In the genomic region with DNA sequence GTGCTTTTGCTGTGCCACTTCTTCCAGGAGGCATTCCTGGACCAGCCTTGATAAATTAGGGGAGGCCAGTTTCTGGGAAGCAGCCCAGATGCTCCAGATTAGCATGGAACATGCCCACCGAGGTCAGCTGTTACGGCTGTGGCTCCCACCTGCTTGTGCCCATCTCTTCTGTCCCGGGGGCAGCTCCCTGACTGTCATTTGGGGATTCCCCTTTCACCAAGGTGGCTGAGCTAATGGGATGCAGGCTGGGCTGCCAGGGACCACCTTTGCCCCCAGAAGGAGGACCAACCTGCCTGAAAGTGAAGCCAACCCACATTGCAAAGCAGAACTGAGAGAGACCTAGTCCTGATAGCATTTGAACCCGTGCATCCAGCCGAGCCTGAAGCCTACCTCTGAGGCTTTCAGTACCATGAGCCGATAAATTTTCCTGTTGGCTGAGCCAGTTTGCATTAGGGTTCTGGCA, we compare ENCODE assay signal across 30 cellular contexts.
DNase-seq lines count a peak whose midpoint lies in the region; ATAC-seq, FAIRE-seq and TF ChIP-seq lines count a peak whose summit lies in the region.
"Had no signal": no experiment of that assay in that cellular context is flagged by ENCODE, and none has a peak within 500 bp of the region (broad histone marks: within the 10 kb centered on the region; RNA-seq: fewer than 3 reads in every experiment).

No MANE protein-coding gene starts in this region.

- POLR2A ChIA-PET in HepG2 (lab: Yijun Ruan, JAX) = interaction anchor here (1.3 kb wide), 1 partner anchor 8 kb away, joined by 5 read pairs; no protein-coding TSS in a partner anchor

- H3K9me3 ChIP-seq in HepG2 (ENCODE audit: low read length) (no peaks in the 10 kb centered on the region), right lobe of liver (no peaks in the 10 kb centered on the region), T-helper 17 cell (ENCODE audit: control insufficient read depth, low read length, poor library complexity, severe bottlenecking) (no peaks in the 10 kb centered on the region), upper lobe of right lung (no peaks in the 10 kb centered on the region)
- H3K9me3 ChIP-seq: Caco-2, esophagus squamous epithelium, transverse colon had no signal

- TF ChIP-seq POLR2A in HepG2 (IDR thresholded peaks at IDR 0.05; ENCODE audit: insufficient read depth in 1 of 2, low read depth in 2 of 2, low read length in 2 of 2) (no peak), right lobe of liver (IDR thresholded peaks at IDR 0.05) (no peak)

- H3K27ac Mint-ChIP-seq in T-helper 17 cell (peak overlapping the region; percentile 66), memory B cell (peak overlapping the region; percentile 62), progenitor cell of endocrine pancreas (no peak overlapping the region)

- in situ Hi-C loops in HepG2 (cut with HindIII; ENCODE audit: extremely low pct_ligation_motif_present, low pct_unique_long_range_greater_than_20kb) = no loop called here

- H2AFZ ChIP-seq in HepG2 (ENCODE audit: low read length) = no peak overlapping the region

- DNase-seq in HepG2 (ENCODE audit: low spot score) (no peak), right lobe of liver (no peak), T-helper 17 cell (no peak), memory B cell (ENCODE audit: low spot score in 2 of 2) (no peak), upper lobe of right lung (no peak), progenitor cell of endocrine pancreas (ENCODE audit: low spot score, unreplicated experiment) (no peak)
- no peak for DNase-seq in activated CD4-positive, alpha-beta T cell treated with anti-CD3 and anti-CD28 coated beads, Interleukin-2, amount 50 U/mL, for 48 hours
- no peak for DNase-seq in activated CD4-positive, alpha-beta T cell treated with anti-CD3 and anti-CD28 coated beads, Interleukin-2, amount 50 U/mL, for 1 hour
- DNase-seq: activated CD4-positive, alpha-beta T cell treated with anti-CD3 and anti-CD28 coated beads for 1 hour; activated T-cell treated with anti-CD3 and anti-CD28 coated beads, Interleukin-2, amount 50 U/mL, for 4 hours; DMS79; effector memory CD8-positive, alpha-beta T cell; esophagus squamous epithelium; foreskin melanocyte; GDM1; KBM-7; left cardiac atrium; MM.1S; NCI-H2081; NCI-H2227 treated with DMSO at 0.1 percent for 48 hours; NCI-H526 treated with DMSO at 0.1 percent for 48 hours; stimulated activated CD8-positive, alpha-beta memory T cell treated with anti-CD3 and anti-CD28 coated beads, Interleukin-4, amount 100 ng/mL, for 48 hours; transverse colon had no signal

- no peak for TF ChIP-seq CTCF in HepG2 (CRISPR knock-in tag; IDR thresholded peaks at IDR 0.05)
- TF ChIP-seq CTCF in right lobe of liver (IDR thresholded peaks at IDR 0.05) = no peak
- no peak for TF ChIP-seq CTCF in upper lobe of right lung (IDR thresholded peaks at IDR 0.05)
- no peak for TF ChIP-seq CTCF in progenitor cell of endocrine pancreas (IDR thresholded peaks at IDR 0.05; ENCODE audit: unreplicated experiment)

- H3K27me3 ChIP-seq in HepG2 (ENCODE audit: control insufficient read depth in 1 of 2, insufficient read depth in 2 of 2, low read length in 2 of 2) (peaks cover 14 to 45% of the 10 kb centered on the region in 2 experiments; a peak in 3 of 5 replicates), right lobe of liver (no peaks in the 10 kb centered on the region), upper lobe of right lung (no peaks in the 10 kb centered on the region)

- no peaks in the 10 kb centered on the region for H3K9me3 Mint-ChIP-seq in memory B cell
- H3K9me3 Mint-ChIP-seq in progenitor cell of endocrine pancreas (ENCODE audit: low read depth) = no peaks in the 10 kb centered on the region
- H3K9me3 Mint-ChIP-seq: activated naive CD4-positive, alpha-beta T cell treated with anti-CD3 and anti-CD28 coated beads, Interleukin-2, amount 50 U/mL, for 72 hours; activated T-cell treated with anti-CD3 and anti-CD28 coated beads, Interleukin-2, amount 50 U/mL, for 4 hours; effector memory CD8-positive, alpha-beta T cell had no signal

- no peak for TF ChIP-seq RAD21 in HepG2 (CRISPR knock-in tag; IDR thresholded peaks at IDR 0.05)

- no peak overlapping the region for H3K4me2 ChIP-seq in HepG2 (ENCODE audit: low read depth, low read length)

- ATAC-seq in HepG2 (no peak; the same call in 2 of the 3 replicates), right lobe of liver (no peak), T-helper 17 cell (no peak), memory B cell (ENCODE audit: low read depth) (peak; percentile 10), upper lobe of right lung (no peak)
- ATAC-seq: left cardiac atrium had no signal

- BruUV-seq in HepG2 (replicated peaks; lab: Mats Ljungman, UMichigan) = no TSS peak

- FAIRE-seq in HepG2 (lab: Jason Lieb, UNC) = no peak
- FAIRE-seq: bronchial epithelial cell, GM19239, H54 had no signal

- H3K4me1 Mint-ChIP-seq in T-helper 17 cell (peaks cover 4% of the 10 kb centered on the region), memory B cell (peaks cover 27% of the 10 kb centered on the region), progenitor cell of endocrine pancreas (ENCODE audit: low read depth) (peaks cover 4% of the 10 kb centered on the region)

- no peak for TF ChIP-seq EP300 in HepG2 (IDR thresholded peaks at IDR 0.05; ENCODE audit: low read depth in 2 of 2, low read length in 2 of 2)
- TF ChIP-seq EP300 in HepG2 (CRISPR knock-in tag; IDR thresholded peaks at IDR 0.05; ENCODE audit: borderline replicate concordance) = no peak

- H4K20me1 ChIP-seq in HepG2 (ENCODE audit: insufficient read depth, low read length) = no peaks in the 10 kb centered on the region

- H3K4me3 Mint-ChIP-seq in T-helper 17 cell = no peak overlapping the region
- peak overlapping the region; percentile 14 for H3K4me3 Mint-ChIP-seq in memory B cell
- no peak overlapping the region for H3K4me3 Mint-ChIP-seq in progenitor cell of endocrine pancreas (ENCODE audit: low read depth)
- H3K4me3 Mint-ChIP-seq: activated T-cell treated with anti-CD3 and anti-CD28 coated beads, Interleukin-2, amount 50 U/mL, for 4 hours; effector memory CD8-positive, alpha-beta T cell had no signal

- H3K27ac ChIP-seq in HepG2 (ENCODE audit: extremely low read length, insufficient read depth, low read length) (no peak overlapping the region), right lobe of liver (no peak overlapping the region), upper lobe of right lung (no peak overlapping the region)
- H3K27ac ChIP-seq: coronary artery, esophagus squamous epithelium, SK-N-MC, transverse colon had no signal

- H3K36me3 ChIP-seq in HepG2 (replicated peaks in 1 of 2; ENCODE audit: control insufficient read depth in 1 of 2, insufficient read depth in 2 of 2, low read length in 2 of 2) (no peaks in the 10 kb centered on the region), right lobe of liver (no peaks in the 10 kb centered on the region), upper lobe of right lung (no peaks in the 10 kb centered on the region)
- H3K36me3 ChIP-seq: transverse colon had no signal

- H3K36me3 Mint-ChIP-seq in T-helper 17 cell (ENCODE audit: low read depth) (no peaks in the 10 kb centered on the region), memory B cell (peaks cover under 1% of the 10 kb centered on the region), progenitor cell of endocrine pancreas (ENCODE audit: insufficient read depth) (no peaks in the 10 kb centered on the region)
- H3K36me3 Mint-ChIP-seq: activated naive CD4-positive, alpha-beta T cell treated with anti-CD3 and anti-CD28 coated beads, Interleukin-2, amount 50 U/mL, for 72 hours had no signal

- no peaks in the 10 kb centered on the region for H3K79me2 ChIP-seq in HepG2 (ENCODE audit: insufficient read depth, low read length)

- CTCF ChIA-PET in HepG2 (lab: Yijun Ruan, JAX; ENCODE audit: low intra/inter-chr PET ratio, low total read pairs) = no interaction called here

- H3K4me3 ChIP-seq in HepG2 (replicated peaks in 1 of 3; ENCODE audit: insufficient read depth in 1 of 3, low read depth in 2 of 3, low read length in 3 of 3) (no peak overlapping the region), right lobe of liver (no peak overlapping the region), upper lobe of right lung (no peak overlapping the region)
- H3K4me3 ChIP-seq: coronary artery, esophagus squamous epithelium, SK-N-MC, transverse colon had no signal

- H3K9ac ChIP-seq in HepG2 (ENCODE audit: insufficient read depth, low read depth, low read length) = no peak overlapping the region

- H3K27me3 Mint-ChIP-seq in T-helper 17 cell = peaks cover 4% of the 10 kb centered on the region
- H3K27me3 Mint-ChIP-seq in memory B cell = no peaks in the 10 kb centered on the region
- peaks cover 4% of the 10 kb centered on the region for H3K27me3 Mint-ChIP-seq in progenitor cell of endocrine pancreas

- 34% methylated on average over 6 of the region's 6 CpGs for WGBS in HepG2 (ENCODE audit: low lambda C conversion rate)
- 50% methylated on average over 3 of the region's 6 CpGs for WGBS in right lobe of liver (ENCODE audit: insufficient coverage, low coverage, low lambda C conversion rate, missing lambda C conversion rate)

- H3K4me1 ChIP-seq in HepG2 (ENCODE audit: insufficient read depth, low read length) = peaks cover 42% of the 10 kb centered on the region
- H3K4me1 ChIP-seq in right lobe of liver = peaks cover 0 to 17% (median 8%) of the 10 kb centered on the region in 4 donors
- peaks cover 27% of the 10 kb centered on the region for H3K4me1 ChIP-seq in upper lobe of right lung
- H3K4me1 ChIP-seq: Caco-2 had no signal

- intact Hi-C loops in HepG2 (cut with micrococcal nuclease; ENCODE audit: unreplicated experiment) (no loop called here), right lobe of liver (cut with DNase I) (no loop called here), upper lobe of right lung (cut with DNase I) (no loop called here)

TF ChIP-seq in HepG2, 621 proteins besides CTCF, POLR2A, EP300 and RAD21 (continues in another document):
- TF ChIP-seq JUN (CRISPR knock-in tag; IDR thresholded peaks at IDR 0.05) (no peak), NFIB (CRISPR knock-in tag; IDR thresholded peaks at IDR 0.05; ENCODE audit: borderline replicate concordance) (0 out of 2 replicates have a peak, but pooled peaks have one; percentile 13), ZNF558 (CRISPR knock-in tag; IDR thresholded peaks at IDR 0.05; ENCODE audit: borderline replicate concordance) (no peak), HMG20B (CRISPR knock-in tag; conservative IDR thresholded peaks at IDR 0.05) (no peak), FOXO1 (CRISPR knock-in tag; IDR thresholded peaks at IDR 0.05) (peak; percentile 6; the same call in 1 of the 2 replicates), ZNF614 (CRISPR knock-in tag; IDR thresholded peaks at IDR 0.05; ENCODE audit: borderline replicate concordance) (no peak)
- TF ChIP-seq, protein P1, sequence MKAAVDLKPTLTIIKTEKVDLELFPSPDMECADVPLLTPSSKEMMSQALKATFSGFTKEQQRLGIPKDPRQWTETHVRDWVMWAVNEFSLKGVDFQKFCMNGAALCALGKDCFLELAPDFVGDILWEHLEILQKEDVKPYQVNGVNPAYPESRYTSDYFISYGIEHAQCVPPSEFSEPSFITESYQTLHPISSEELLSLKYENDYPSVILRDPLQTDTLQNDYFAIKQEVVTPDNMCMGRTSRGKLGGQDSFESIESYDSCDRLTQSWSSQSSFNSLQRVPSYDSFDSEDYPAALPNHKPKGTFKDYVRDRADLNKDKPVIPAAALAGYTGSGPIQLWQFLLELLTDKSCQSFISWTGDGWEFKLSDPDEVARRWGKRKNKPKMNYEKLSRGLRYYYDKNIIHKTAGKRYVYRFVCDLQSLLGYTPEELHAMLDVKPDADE (CRISPR knock-in tag; IDR thresholded peaks at IDR 0.05) = no peak
